20 cellular contexts compared by ENCODE assay signal in genomic region chr2:217687771-217688170, GRCh38.
"Had no signal": no experiment of that assay in that cellular context is flagged by ENCODE, and none has a peak within 500 bp of the region (broad histone marks: within the 10 kb centered on the region; RNA-seq: fewer than 3 reads in every experiment).

No MANE protein-coding gene starts in this region.

- H3K9me3 ChIP-seq: body of pancreas, right lobe of liver, SJCRH30, spleen had no signal

- ATAC-seq: activated CD8-positive, alpha-beta T cell treated with anti-CD3 and anti-CD28 coated beads, Interleukin-2, amount 10 ng/mL, durations not matched to agents 7 days and 5 days; body of pancreas; left ventricle myocardium superior; right lobe of liver; stimulated activated naive CD8-positive, alpha-beta T cell treated with anti-CD3 and anti-CD28 coated beads, Interleukin-15, amount 100 ng/mL, for 72 hours; WTC11 had no signal

- H3K9me3 Mint-ChIP-seq: central memory CD8-positive, alpha-beta T cell; stimulated activated naive CD8-positive, alpha-beta T cell treated with anti-CD3 and anti-CD28 coated beads, Interleukin-15, amount 100 ng/mL, for 72 hours had no signal

- H3K4me1 ChIP-seq: body of pancreas, spleen had no signal

- H3K27ac Mint-ChIP-seq: activated CD8-positive, alpha-beta T cell treated with anti-CD3 and anti-CD28 coated beads, Interleukin-2, amount 10 ng/mL, durations not matched to agents 7 days and 5 days; activated naive CD8-positive, alpha-beta T cell; stimulated activated naive CD8-positive, alpha-beta T cell treated with anti-CD3 and anti-CD28 coated beads, Interleukin-15, amount 100 ng/mL, for 72 hours; WTC11 had no signal

- H3K27ac ChIP-seq: body of pancreas, right lobe of liver, SJCRH30 had no signal

- H3K36me3 Mint-ChIP-seq: activated naive CD8-positive, alpha-beta T cell; WTC11 had no signal

- H3K27me3 Mint-ChIP-seq: activated naive CD8-positive, alpha-beta T cell; central memory CD8-positive, alpha-beta T cell; stimulated activated naive CD8-positive, alpha-beta T cell treated with anti-CD3 and anti-CD28 coated beads, Interleukin-15, amount 100 ng/mL, for 72 hours had no signal

- H3K4me1 Mint-ChIP-seq: central memory CD8-positive, alpha-beta T cell; stimulated activated naive CD8-positive, alpha-beta T cell treated with anti-CD3 and anti-CD28 coated beads, Interleukin-15, amount 100 ng/mL, for 72 hours had no signal

- H3K36me3 ChIP-seq: right lobe of liver, SJCRH30, spleen had no signal

- H3K4me3 Mint-ChIP-seq: activated CD8-positive, alpha-beta T cell treated with anti-CD3 and anti-CD28 coated beads, Interleukin-2, amount 10 ng/mL, durations not matched to agents 7 days and 5 days; activated naive CD8-positive, alpha-beta T cell; central memory CD8-positive, alpha-beta T cell; nephron; stimulated activated naive CD8-positive, alpha-beta T cell treated with anti-CD3 and anti-CD28 coated beads, Interleukin-15, amount 100 ng/mL, for 72 hours; WTC11 had no signal

- H3K27me3 ChIP-seq: body of pancreas, right lobe of liver, SJCRH30, spleen had no signal

- DNase-seq: activated CD4-positive, alpha-beta T cell treated with anti-CD3 and anti-CD28 coated beads for 4 hours; activated CD8-positive, alpha-beta memory T cell treated with anti-CD3 and anti-CD28 coated beads, Interleukin-2, amount 50 U/mL, for 4 hours; activated CD8-positive, alpha-beta T cell treated with anti-CD3 and anti-CD28 coated beads, Interleukin-2, amount 10 ng/mL, durations not matched to agents 7 days and 5 days; activated effector memory CD4-positive, alpha-beta T cell treated with anti-CD3 and anti-CD28 coated beads, Interleukin-2, amount 50 U/mL, for 16 hours; activated T-cell treated with anti-CD3 and anti-CD28 coated beads, Interleukin-2, amount 50 U/mL, for 48 hours; amygdala; body of pancreas; cortex of kidney; effector CD4-positive, alpha-beta T cell; left ventricle myocardium superior; right lobe of liver; SJCRH30; spleen; stimulated activated CD4-positive, alpha-beta T cell treated with anti-CD3 and anti-CD28 coated beads, Interleukin-1b, Interleukin-23, amount 100 ng/mL, for 48 hours; stimulated activated naive CD8-positive, alpha-beta T cell treated with anti-CD3 and anti-CD28 coated beads, Interleukin-15, amount 100 ng/mL, for 72 hours; trophoblast cell had no signal

- H3K4me3 ChIP-seq: body of pancreas, right lobe of liver, SJCRH30, spleen had no signal
